ENCODE assay signal across 17 cellular contexts in the genomic region with DNA sequence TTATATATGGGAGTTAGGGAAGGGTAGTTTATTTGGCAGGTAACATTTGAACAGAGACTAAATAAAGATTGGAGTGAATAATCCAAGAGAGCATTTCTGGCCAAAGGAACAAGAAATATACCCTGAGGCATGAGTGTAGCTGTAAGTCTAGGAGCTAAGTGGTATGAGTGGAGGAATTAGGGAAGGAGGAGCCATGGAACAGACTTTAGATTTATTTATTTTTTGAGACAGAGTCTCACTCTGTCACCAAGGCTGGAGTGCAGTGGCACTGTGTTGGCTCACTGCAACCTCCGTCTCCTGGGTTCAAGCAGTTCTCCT. TPM values are rescaled to one million over a fixed set of nuclear protein-coding genes. Genes with fewer than 3 reads are reported as not detected.
A peak's percentile ranks its signal among the peaks of the same experiment; 100 is the strongest.
DNase-seq lines count a peak whose midpoint lies in the region; ATAC-seq, FAIRE-seq and TF ChIP-seq lines count a peak whose summit lies in the region.
"Had no signal": no experiment of that assay in that cellular context is flagged by ENCODE, and none has a peak within 500 bp of the region (broad histone marks: within the 10 kb centered on the region; RNA-seq: fewer than 3 reads in every experiment).

No MANE protein-coding gene starts in this region.

- TF ChIP-seq CTCF in bronchial epithelial cell (IDR thresholded peaks at IDR 0.05; ENCODE audit: insufficient read depth, low read length, severe bottlenecking), result no peak

- no peak overlapping the region for H3K27ac ChIP-seq in CD4-positive, CD25-positive, alpha-beta regulatory T cell (ENCODE audit: insufficient read depth, low read length, poor library complexity, severe bottlenecking)
- H3K27ac ChIP-seq in mesodermal cell (ENCODE audit: low read depth, low read length, severe bottlenecking), result peak overlapping the region; percentile 23
- H3K27ac ChIP-seq: BLaER1, Peyer's patch had no signal

- peaks cover 42% of the 10 kb centered on the region for H3K4me1 ChIP-seq in CD4-positive, CD25-positive, alpha-beta regulatory T cell (ENCODE audit: control insufficient read depth, insufficient read depth, low read length, poor library complexity, severe bottlenecking)
- peaks cover 8% of the 10 kb centered on the region for H3K4me1 ChIP-seq in mesodermal cell (ENCODE audit: control insufficient read depth, insufficient read depth, low read length, poor library complexity, severe bottlenecking)

- H3K9me3 Mint-ChIP-seq in CD4-positive, CD25-positive, alpha-beta regulatory T cell, result no peaks in the 10 kb centered on the region
- H3K9me3 Mint-ChIP-seq: activated CD4-positive, alpha-beta memory T cell treated with anti-CD3 and anti-CD28 coated beads for 36 hours had no signal

- H3K27ac Mint-ChIP-seq in CD4-positive, CD25-positive, alpha-beta regulatory T cell, result peak overlapping the region; percentile 29 to 41 (median 35)
- H3K27ac Mint-ChIP-seq: activated CD4-positive, alpha-beta memory T cell treated with anti-CD3 and anti-CD28 coated beads for 36 hours had no signal

- DNase-seq in CD4-positive, CD25-positive, alpha-beta regulatory T cell, result no peak
- DNase-seq in M059J (ENCODE audit: low read depth) (peak; percentile 74), bronchial epithelial cell (ENCODE audit: low read depth) (peak; percentile 50)
- DNase-seq: activated CD4-positive, alpha-beta memory T cell treated with anti-CD3 and anti-CD28 coated beads for 36 hours; activated naive CD4-positive, alpha-beta T cell treated with Interleukin-2 at 50 U/mL for 16 hours; NCI-H1092; NCI-H446 treated with DMSO at 0.1 percent for 48 hours; Peyer's patch; stimulated activated CD4-positive, alpha-beta T cell treated with anti-CD3 and anti-CD28 coated beads, Interleukin-4, amount 100 ng/mL, for 4 hours; stimulated activated naive CD4-positive, alpha-beta T cell treated with Interleukin-2 at 50 U/mL for 16 hours had no signal

- H3K9me3 ChIP-seq in CD4-positive, CD25-positive, alpha-beta regulatory T cell (ENCODE audit: control insufficient read depth in 2 of 2, low read length in 2 of 2), result no peaks in the 10 kb centered on the region
- peaks cover 3% of the 10 kb centered on the region for H3K9me3 ChIP-seq in mesodermal cell (ENCODE audit: control insufficient read depth, low read length)
- H3K9me3 ChIP-seq: Peyer's patch had no signal

- no peak overlapping the region for H3K4me3 ChIP-seq in CD4-positive, CD25-positive, alpha-beta regulatory T cell (ENCODE audit: low read depth, low read length)
- no peak overlapping the region for H3K4me3 ChIP-seq in bronchial epithelial cell (ENCODE audit: low read depth, low read length)
- H3K4me3 ChIP-seq in mesodermal cell (ENCODE audit: extremely low read depth, insufficient read depth, low read length, poor library complexity, severe bottlenecking), result no peak overlapping the region
- H3K4me3 ChIP-seq: BLaER1, Peyer's patch had no signal

- FAIRE-seq in bronchial epithelial cell (lab: Jason Lieb, UNC), result no peak
- FAIRE-seq: G401.6 had no signal

- WGBS in mesodermal cell (ENCODE audit: insufficient coverage in 2 of 2), 2 experiments, result 100% methylated on average over 1 of the region's 1 CpG; no CpG with 5 or more reads in 1 of the 2 experiments

- H3K27me3 Mint-ChIP-seq in CD4-positive, CD25-positive, alpha-beta regulatory T cell, result no peaks in the 10 kb centered on the region
- H3K27me3 Mint-ChIP-seq: activated CD4-positive, alpha-beta memory T cell treated with anti-CD3 and anti-CD28 coated beads for 36 hours had no signal

- no peak for ATAC-seq in CD4-positive, CD25-positive, alpha-beta regulatory T cell (ENCODE audit: low read depth in 2 of 2)
- ATAC-seq in GM21390 (IDR thresholded peaks at IDR 0.05; ENCODE audit: unreplicated experiment) (no peak), GM19023 (IDR thresholded peaks at IDR 0.05; ENCODE audit: unreplicated experiment) (no peak), GM21526 (IDR thresholded peaks at IDR 0.05; ENCODE audit: low FRiP score, unreplicated experiment) (no peak), GM18858 (IDR thresholded peaks at IDR 0.05; ENCODE audit: unreplicated experiment) (no peak)

- H3K27me3 ChIP-seq in CD4-positive, CD25-positive, alpha-beta regulatory T cell (ENCODE audit: control insufficient read depth, insufficient read depth, low read length), result no peaks in the 10 kb centered on the region
- no peaks in the 10 kb centered on the region for H3K27me3 ChIP-seq in bronchial epithelial cell (ENCODE audit: control insufficient read depth, insufficient read depth, low read length)
- H3K27me3 ChIP-seq: BLaER1, Peyer's patch had no signal

- H3K4me3 Mint-ChIP-seq in CD4-positive, CD25-positive, alpha-beta regulatory T cell, result peak overlapping the region in 2 of 4 donors; percentile 5 to 18
- H3K4me3 Mint-ChIP-seq: activated CD4-positive, alpha-beta memory T cell treated with anti-CD3 and anti-CD28 coated beads for 36 hours had no signal

- peaks cover 19% of the 10 kb centered on the region for H3K36me3 Mint-ChIP-seq in CD4-positive, CD25-positive, alpha-beta regulatory T cell

- peaks cover 45 to 76% (median 56%) of the 10 kb centered on the region in 4 donors for H3K4me1 Mint-ChIP-seq in CD4-positive, CD25-positive, alpha-beta regulatory T cell

- H3K36me3 ChIP-seq in CD4-positive, CD25-positive, alpha-beta regulatory T cell (ENCODE audit: control insufficient read depth, insufficient read depth, low read length), result peaks cover 4% of the 10 kb centered on the region
- H3K36me3 ChIP-seq in bronchial epithelial cell (ENCODE audit: control insufficient read depth, insufficient read depth, low read length) (no peaks in the 10 kb centered on the region), mesodermal cell (ENCODE audit: control insufficient read depth, insufficient read depth, low read length) (peaks cover 22% of the 10 kb centered on the region)
- H3K36me3 ChIP-seq: Peyer's patch had no signal

RNA-seq across cellular contexts. Expression of a gene that starts 18.4 kb away (rescaled TPM):
- total RNA-seq in CD4-positive, CD25-positive, alpha-beta regulatory T cell, result 244 TPM
- 100 to 1,000 TPM; 248 to 281 (median 260) TPM for polyA plus RNA-seq in CD4-positive, CD25-positive, alpha-beta regulatory T cell
- 190 and 259 TPM in 2 replicates for total RNA-seq in M059J (2014; rRNA removed; shearing (Covaris generic))
- 235 and 265 TPM in 2 replicates for total RNA-seq in bronchial epithelial cell
- polyA plus RNA-seq in mesodermal cell (2013, experiment 1 of 2), result 145 TPM
- polyA plus RNA-seq in mesodermal cell (2013, experiment 2 of 2), result 155 TPM

RNA-seq across cellular contexts. Expression of a gene that starts 19.1 kb away (rescaled TPM):
- 36.8 TPM for total RNA-seq in CD4-positive, CD25-positive, alpha-beta regulatory T cell
- 10 to 100 TPM in 3 of 4 donors, 1 to 10 TPM in 1; 7.7 to 15.4 (median 14.0) TPM for polyA plus RNA-seq in CD4-positive, CD25-positive, alpha-beta regulatory T cell
- 32.7 and 49.6 TPM in 2 replicates for total RNA-seq in M059J (2014; rRNA removed; shearing (Covaris generic))
- 10.8 and 13.8 TPM in 2 replicates for total RNA-seq in bronchial epithelial cell
- 15.4 TPM for polyA plus RNA-seq in mesodermal cell (2013, experiment 1 of 2)
- 13.3 TPM for polyA plus RNA-seq in mesodermal cell (2013, experiment 2 of 2)

RNA-seq across cellular contexts. Expression of a gene that starts 36.4 kb away (rescaled TPM):
- 94.2 TPM for total RNA-seq in CD4-positive, CD25-positive, alpha-beta regulatory T cell
- polyA plus RNA-seq in CD4-positive, CD25-positive, alpha-beta regulatory T cell, result 10 to 100 TPM; 26.1 to 29.8 (median 28.3) TPM
- 51.5 and 96.3 TPM in 2 replicates for total RNA-seq in M059J (2014; rRNA removed; shearing (Covaris generic))
- 10.3 and 23.4 TPM in 2 replicates for total RNA-seq in bronchial epithelial cell
- polyA plus RNA-seq in mesodermal cell (2013, experiment 1 of 2), result 48.3 TPM
- polyA plus RNA-seq in mesodermal cell (2013, experiment 2 of 2), result 41.3 TPM

Comparison
In these comparisons a context has a peak if more than half of its experiments do, and no peak if none do; other contexts are left out.
1. DNase-seq: peak in M059J (single experiment) and bronchial epithelial cell (single experiment); none in CD4-positive, CD25-positive, alpha-beta regulatory T cell (0 of 3).